In the genomic region with DNA sequence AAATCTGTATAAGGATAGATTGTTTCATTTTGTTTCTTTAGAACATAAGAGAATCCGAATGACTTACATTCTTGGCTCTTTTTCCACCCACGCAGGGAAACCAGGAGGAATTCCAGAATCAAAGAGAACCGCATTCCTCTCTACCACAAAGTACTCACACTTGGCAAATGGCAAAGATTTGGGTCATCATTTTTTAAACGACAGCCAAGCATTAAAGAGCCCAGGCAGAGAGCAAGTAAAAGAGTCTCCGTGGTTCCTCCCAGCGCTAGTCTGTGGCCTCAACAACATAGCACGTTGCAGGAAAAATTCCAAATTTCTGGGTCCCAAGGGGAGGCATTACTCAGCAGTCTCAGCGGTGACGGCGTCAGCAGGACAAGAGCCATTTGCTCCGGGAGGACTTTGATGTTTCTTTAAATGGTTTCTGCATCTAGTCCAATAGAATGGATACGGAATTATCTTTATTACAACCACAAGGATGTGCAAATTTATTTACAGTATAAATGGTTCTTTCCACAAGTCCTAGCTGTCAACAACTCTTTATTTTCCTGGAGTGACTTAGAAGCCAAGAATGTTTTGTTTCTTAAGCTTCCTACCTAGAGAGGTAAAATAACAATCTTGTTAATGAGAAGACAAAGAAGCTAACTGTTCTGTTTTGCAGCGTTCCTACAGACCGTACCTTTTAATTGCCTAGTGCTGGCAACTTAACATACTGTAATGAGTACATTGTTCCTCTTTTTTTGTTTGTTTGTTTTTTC, we compare ENCODE assay signal across 7 cellular contexts.
DNase-seq lines count a peak whose midpoint lies in the region; ATAC-seq, FAIRE-seq and TF ChIP-seq lines count a peak whose summit lies in the region.

No MANE protein-coding gene starts in this region.

- H3K9ac ChIP-seq in HUES6 (ENCODE audit: low read length) (peak overlapping the region; percentile 77), K562 (ENCODE audit: insufficient read depth in 1 of 2, low read depth in 2 of 2, low read length in 2 of 2) (no peak overlapping the region), skeletal muscle tissue (ENCODE audit: low read depth in 1 of 3, low read length in 3 of 3) (no peak overlapping the region)

- intact Hi-C loops in K562 (cut with micrococcal nuclease), result no loop called here

- H3K4me1 ChIP-seq in HUES6 (ENCODE audit: control insufficient read depth, insufficient read depth, low read length) (peaks cover 60% of the 10 kb centered on the region), K562 (replicated peaks in 1 of 2; ENCODE audit: control insufficient read depth in 2 of 2, insufficient read depth in 2 of 2, low read length in 2 of 2) (0 out of 5 replicates have a peak, but pooled peaks cover 0 to 5% of the 10 kb centered on the region in 2 experiments), skeletal muscle tissue (ENCODE audit: control insufficient read depth in 3 of 3, insufficient read depth in 3 of 3, low read length in 3 of 3) (peaks cover 0 to 13% (median 6%) of the 10 kb centered on the region in 3 donors)

- H3K4me3 Mint-ChIP-seq in immature natural killer cell, result no peak overlapping the region

- peak; percentile 15 for FAIRE-seq in K562 (lab: Jason Lieb, UNC)

- H3K9me1 ChIP-seq in K562 (ENCODE audit: control insufficient read depth, insufficient read depth, low read length), result no peaks in the 10 kb centered on the region

- H3K27me3 Mint-ChIP-seq in immature natural killer cell (ENCODE audit: low read depth in 3 of 3), result peaks cover 3 to 11% (median 5%) of the 10 kb centered on the region in 3 donors

- CTCF ChIA-PET in K562 (lab: Yijun Ruan, JAX; ENCODE audit: low intra/inter-chr PET ratio), result no interaction called here

- no peaks in the 10 kb centered on the region for H4K20me1 ChIP-seq in K562 (replicated peaks; ENCODE audit: control insufficient read depth, insufficient read depth, low read length)

- H3K36me3 Mint-ChIP-seq in immature natural killer cell, result no peaks in the 10 kb centered on the region

- H3K27me3 ChIP-seq in HUES6 (ENCODE audit: control insufficient read depth, insufficient read depth, low read length) (no peaks in the 10 kb centered on the region), K562 (ENCODE audit: control insufficient read depth in 2 of 2, insufficient read depth in 2 of 2, low read length in 2 of 2) (peaks cover 4 to 17% of the 10 kb centered on the region in 2 experiments; a peak in 3 of 5 replicates), skeletal muscle tissue (ENCODE audit: control insufficient read depth in 3 of 3, insufficient read depth in 3 of 3, low read length in 3 of 3) (no peaks in the 10 kb centered on the region)

- H3K4me3 ChIP-seq in HUES6 (ENCODE audit: low read depth, low read length) (peak overlapping the region; percentile 49), K562 (no peak overlapping the region), iPS-18c (ENCODE audit: insufficient read depth, low read depth, low read length) (peak overlapping the region; percentile 42; the same call in 1 of the 2 replicates), skeletal muscle tissue (ENCODE audit: low read length in 3 of 3) (peak overlapping the region in 2 of 3 donors; percentile 48 to 51)

- no peak for TF ChIP-seq POLR2A in K562 (conservative IDR thresholded peaks at IDR 0.05)

- TF ChIP-seq CTCF in K562 (IDR thresholded peaks at IDR 0.05 in 2 of 3, conservative IDR thresholded peaks at IDR 0.05 in 1 of 3; ENCODE audit: insufficient read depth in 2 of 3, low read depth in 1 of 3, low read length in 3 of 3), result no peak

- ATAC-seq in K562, result peak; percentile 31; the same call in 1 of the 3 replicates
- no peak for ATAC-seq in GM19397 (IDR thresholded peaks at IDR 0.05; ENCODE audit: unreplicated experiment)

- TF ChIP-seq EP300 in K562 (IDR thresholded peaks at IDR 0.05; ENCODE audit: low read length), result no peak

- H3K9me3 ChIP-seq in HUES6 (ENCODE audit: control insufficient read depth, insufficient read depth, low read depth, low read length) (no peaks in the 10 kb centered on the region), K562 (replicated peaks; ENCODE audit: control insufficient read depth, insufficient read depth, low read depth, low read length) (no peaks in the 10 kb centered on the region), iPS-18c (ENCODE audit: control insufficient read depth, insufficient read depth, low read length) (no peaks in the 10 kb centered on the region), skeletal muscle tissue (ENCODE audit: control insufficient read depth in 3 of 3, low read length in 3 of 3) (no peaks in the 10 kb centered on the region)

- no peaks in the 10 kb centered on the region for H3K4me1 Mint-ChIP-seq in immature natural killer cell

- POLR2A ChIA-PET in K562 (lab: Yijun Ruan, JAX), result no interaction called here

- no peaks in the 10 kb centered on the region for H3K9me3 Mint-ChIP-seq in immature natural killer cell

- WGBS in K562 (ENCODE audit: insufficient coverage, low coverage, missing lambda C conversion rate), result 1% methylated on average over 14 of the region's 14 CpGs

- no peaks in the 10 kb centered on the region for H3K36me3 ChIP-seq in HUES6 (ENCODE audit: control insufficient read depth, insufficient read depth, low read length)
- no peaks in the 10 kb centered on the region for H3K36me3 ChIP-seq in K562 (ENCODE audit: control insufficient read depth, insufficient read depth, low read length)
- H3K36me3 ChIP-seq in skeletal muscle tissue (ENCODE audit: control insufficient read depth in 3 of 3, insufficient read depth in 3 of 3, low read length in 3 of 3), result no peaks in the 10 kb centered on the region

- DNase-seq in K562 (ENCODE audit: extremely low read depth in 1 of 4, low spot score in 3 of 4) (peak in 1 of 4 experiments; percentile 51), immature natural killer cell (no peak)
- DNase-seq in stimulated activated CD4-positive, alpha-beta T cell treated with anti-CD3 and anti-CD28 coated beads, Interleukin-2, amount 100 ng/mL, for 48 hours, result no peak

- H3K27ac ChIP-seq in HUES6 (ENCODE audit: low read depth, low read length) (peak overlapping the region; percentile 98), K562 (ENCODE audit: extremely low read depth, low read depth, low read length) (no peak overlapping the region), skeletal muscle tissue (ENCODE audit: low read depth, low read length) (no peak overlapping the region)

- H3K27ac Mint-ChIP-seq in immature natural killer cell, result no peak overlapping the region

- no TSS peak for BruUV-seq in K562 (replicated peaks; lab: Mats Ljungman, UMichigan)

- no peak for TF ChIP-seq RAD21 in K562 (CRISPR knock-in tag; conservative IDR thresholded peaks at IDR 0.05 in 1 of 2, IDR thresholded peaks at IDR 0.05 in 1 of 2)

- H3K79me2 ChIP-seq in K562 (ENCODE audit: control insufficient read depth, insufficient read depth, low read length), result no peaks in the 10 kb centered on the region

- peak overlapping the region; percentile 60 for H2AFZ ChIP-seq in K562 (ENCODE audit: low read depth, low read length)

- H3K4me2 ChIP-seq in K562 (ENCODE audit: insufficient read depth, low read length), result no peak overlapping the region

- in situ Hi-C loops in K562 (cut with MboI), result no loop called here

TF ChIP-seq in K562, 482 proteins besides CTCF, POLR2A, EP300 and RAD21 (continues in another document):
- no peak for TF ChIP-seq ZNF134 (CRISPR knock-in tag; conservative IDR thresholded peaks at IDR 0.05)
- TF ChIP-seq, protein P1, sequence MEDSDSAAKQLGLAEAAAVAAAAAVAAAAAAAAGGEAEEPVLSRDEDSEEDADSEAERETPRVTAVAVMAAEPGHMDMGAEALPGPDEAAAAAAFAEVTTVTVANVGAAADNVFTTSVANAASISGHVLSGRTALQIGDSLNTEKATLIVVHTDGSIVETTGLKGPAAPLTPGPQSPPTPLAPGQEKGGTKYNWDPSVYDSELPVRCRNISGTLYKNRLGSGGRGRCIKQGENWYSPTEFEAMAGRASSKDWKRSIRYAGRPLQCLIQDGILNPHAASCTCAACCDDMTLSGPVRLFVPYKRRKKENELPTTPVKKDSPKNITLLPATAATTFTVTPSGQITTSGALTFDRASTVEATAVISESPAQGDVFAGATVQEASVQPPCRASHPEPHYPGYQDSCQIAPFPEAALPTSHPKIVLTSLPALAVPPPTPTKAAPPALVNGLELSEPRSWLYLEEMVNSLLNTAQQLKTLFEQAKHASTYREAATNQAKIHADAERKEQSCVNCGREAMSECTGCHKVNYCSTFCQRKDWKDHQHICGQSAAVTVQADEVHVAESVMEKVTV (CRISPR knock-in tag; IDR thresholded peaks at IDR 0.05), result no peak
- TF ChIP-seq ZNF324 (CRISPR knock-in tag; IDR thresholded peaks at IDR 0.05), result no peak
- no peak for TF ChIP-seq CBFA2T2 (conservative IDR thresholded peaks at IDR 0.05)
- TF ChIP-seq HNRNPK (IDR thresholded peaks at IDR 0.05; ENCODE audit: low read depth, low read length, poor library complexity, severe bottlenecking), result no peak
- TF ChIP-seq ZNF57 (CRISPR knock-in tag; IDR thresholded peaks at IDR 0.05), result no peak
- peak; percentile 68 for TF ChIP-seq NFE2 (IDR thresholded peaks at IDR 0.05; ENCODE audit: low read depth)
- no peak for TF ChIP-seq HDAC8 (tag; IDR thresholded peaks at IDR 0.05)
- no peak for TF ChIP-seq ZNF239 (CRISPR knock-in tag; IDR thresholded peaks at IDR 0.05)
- TF ChIP-seq, protein P2, sequence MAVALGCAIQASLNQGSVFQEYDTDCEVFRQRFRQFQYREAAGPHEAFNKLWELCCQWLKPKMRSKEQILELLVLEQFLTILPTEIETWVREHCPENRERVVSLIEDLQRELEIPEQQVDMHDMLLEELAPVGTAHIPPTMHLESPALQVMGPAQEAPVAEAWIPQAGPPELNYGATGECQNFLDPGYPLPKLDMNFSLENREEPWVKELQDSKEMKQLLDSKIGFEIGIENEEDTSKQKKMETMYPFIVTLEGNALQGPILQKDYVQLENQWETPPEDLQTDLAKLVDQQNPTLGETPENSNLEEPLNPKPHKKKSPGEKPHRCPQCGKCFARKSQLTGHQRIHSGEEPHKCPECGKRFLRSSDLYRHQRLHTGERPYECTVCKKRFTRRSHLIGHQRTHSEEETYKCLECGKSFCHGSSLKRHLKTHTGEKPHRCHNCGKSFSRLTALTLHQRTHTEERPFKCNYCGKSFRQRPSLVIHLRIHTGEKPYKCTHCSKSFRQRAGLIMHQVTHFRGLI (CRISPR knock-in tag; IDR thresholded peaks at IDR 0.05), result no peak
